Comparison of ENCODE assay signal across 11 cellular contexts in the genomic region with DNA sequence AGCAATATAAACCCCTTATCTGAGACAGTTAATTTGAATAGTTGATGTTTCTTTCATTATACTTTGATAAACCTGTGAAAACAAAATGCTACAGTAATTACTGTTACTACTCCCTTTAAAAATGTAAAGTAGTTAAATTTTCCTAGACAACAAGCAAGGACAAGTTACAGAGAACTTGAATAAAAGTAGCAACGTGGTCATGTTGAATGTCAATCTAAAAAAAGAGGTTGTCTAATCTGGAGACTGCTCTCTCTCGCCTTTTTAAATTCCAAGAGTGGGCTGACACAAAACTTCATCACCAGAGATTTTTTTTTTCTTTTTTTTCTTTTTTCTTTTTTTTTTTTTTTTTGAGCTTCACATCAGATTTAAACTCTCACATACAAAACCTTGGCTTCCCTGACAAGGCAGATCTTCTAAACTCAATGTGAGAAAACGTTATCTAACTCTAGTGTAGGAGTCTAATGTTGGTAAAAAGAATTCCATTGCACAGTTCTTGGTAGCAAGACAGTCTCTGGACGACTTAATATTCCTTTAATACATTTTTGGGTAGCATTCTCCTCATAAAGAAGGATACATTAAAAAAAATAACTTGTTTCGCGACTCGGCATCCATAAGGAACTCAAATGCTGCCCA. TPM values are rescaled to one million over a fixed set of nuclear protein-coding genes. Genes with fewer than 3 reads are reported as not detected.
A peak's percentile ranks its signal among the peaks of the same experiment; 100 is the strongest.
DNase-seq lines count a peak whose midpoint lies in the region; ATAC-seq lines count a peak whose summit lies in the region.
"Had no signal": no experiment of that assay in that cellular context is flagged by ENCODE, and none has a peak within 500 bp of the region (broad histone marks: within the 10 kb centered on the region; RNA-seq: fewer than 3 reads in every experiment).

No MANE protein-coding gene starts in this region.

- H3K4me1 Mint-ChIP-seq in T-helper 2 cell treated with Interferon-gamma antibody and Interleukin-4, amounts not matched to agents 5 μg/mL and 100 μg/mL, for 36 hours (ENCODE audit: low read depth) = peaks cover 36% of the 10 kb centered on the region
- peaks cover 7% of the 10 kb centered on the region for H3K4me1 Mint-ChIP-seq in activated T-helper 17 cell treated with anti-CD3 and anti-CD28 coated beads, Interleukin-2, amount 50 U/mL, for 72 hours
- peaks cover 44% of the 10 kb centered on the region for H3K4me1 Mint-ChIP-seq in stimulated activated memory B cell treated with anti-CD40 and anti-IgM and Interleukin-4, amounts not matched to agents 10 μg/mL and 1 μg/mL and 100 μg/mL, for 72 hours

- H3K9me3 Mint-ChIP-seq in T-helper 2 cell treated with Interferon-gamma antibody and Interleukin-4, amounts not matched to agents 5 μg/mL and 100 μg/mL, for 36 hours = no peaks in the 10 kb centered on the region
- H3K9me3 Mint-ChIP-seq in activated T-helper 17 cell treated with anti-CD3 and anti-CD28 coated beads, Interleukin-2, amount 50 U/mL, for 72 hours = no peaks in the 10 kb centered on the region
- H3K9me3 Mint-ChIP-seq in stimulated activated memory B cell treated with anti-CD40 and anti-IgM and Interleukin-4, amounts not matched to agents 10 μg/mL and 1 μg/mL and 100 μg/mL, for 72 hours = no peaks in the 10 kb centered on the region
- H3K9me3 Mint-ChIP-seq: T-helper 1 cell treated with Interleukin-12 subunit alpha and Interleukin-12 subunit beta and Interleukin-4 antibody, amounts not matched to agents 30 μg/mL and 1 μg/mL, for 36 hours had no signal

- H3K36me3 Mint-ChIP-seq in T-helper 2 cell treated with Interferon-gamma antibody and Interleukin-4, amounts not matched to agents 5 μg/mL and 100 μg/mL, for 36 hours (ENCODE audit: low read depth) = peaks cover 23% of the 10 kb centered on the region
- peaks cover 36% of the 10 kb centered on the region for H3K36me3 Mint-ChIP-seq in activated T-helper 17 cell treated with anti-CD3 and anti-CD28 coated beads, Interleukin-2, amount 50 U/mL, for 72 hours (ENCODE audit: low read depth)
- peaks cover 7% of the 10 kb centered on the region for H3K36me3 Mint-ChIP-seq in stimulated activated memory B cell treated with anti-CD40 and anti-IgM and Interleukin-4, amounts not matched to agents 10 μg/mL and 1 μg/mL and 100 μg/mL, for 72 hours

- no peak for ATAC-seq in activated T-helper 17 cell treated with anti-CD3 and anti-CD28 coated beads, Interleukin-2, amount 50 U/mL, for 72 hours (replicated peaks)
- ATAC-seq in stimulated activated memory B cell treated with anti-CD40 and anti-IgM and Interleukin-4, amounts not matched to agents 10 μg/mL and 1 μg/mL and 100 μg/mL, for 72 hours = no peak
- ATAC-seq in GM21526 (IDR thresholded peaks at IDR 0.05; ENCODE audit: low FRiP score, unreplicated experiment) = no peak

- DNase-seq in T-helper 2 cell treated with Interferon-gamma antibody and Interleukin-4, amounts not matched to agents 5 μg/mL and 100 μg/mL, for 36 hours (ENCODE audit: low spot score) = no peak
- no peak for DNase-seq in T-helper 2 cell
- peak; percentile 36 for DNase-seq in inferior parietal cortex (ENCODE audit: extremely low spot score)
- DNase-seq in HPDE6-E6E7 (ENCODE audit: extremely low spot score) = no peak
- DNase-seq in activated CD4-positive, alpha-beta T cell treated with anti-CD3 and anti-CD28 coated beads, Interleukin-2, amount 50 U/mL, for 1 hour = no peak
- DNase-seq: central memory CD4-positive, alpha-beta T cell; NCI-H1092 treated with DMSO at 0.1 percent for 48 hours had no signal

- no peaks in the 10 kb centered on the region for H3K27me3 Mint-ChIP-seq in T-helper 2 cell treated with Interferon-gamma antibody and Interleukin-4, amounts not matched to agents 5 μg/mL and 100 μg/mL, for 36 hours (ENCODE audit: low read depth)
- no peaks in the 10 kb centered on the region for H3K27me3 Mint-ChIP-seq in activated T-helper 17 cell treated with anti-CD3 and anti-CD28 coated beads, Interleukin-2, amount 50 U/mL, for 72 hours
- H3K27me3 Mint-ChIP-seq in stimulated activated memory B cell treated with anti-CD40 and anti-IgM and Interleukin-4, amounts not matched to agents 10 μg/mL and 1 μg/mL and 100 μg/mL, for 72 hours = peaks cover 24% of the 10 kb centered on the region

- H3K27ac Mint-ChIP-seq in T-helper 2 cell treated with Interferon-gamma antibody and Interleukin-4, amounts not matched to agents 5 μg/mL and 100 μg/mL, for 36 hours = no peak overlapping the region
- H3K27ac Mint-ChIP-seq in activated T-helper 17 cell treated with anti-CD3 and anti-CD28 coated beads, Interleukin-2, amount 50 U/mL, for 72 hours = no peak overlapping the region
- peak overlapping the region; percentile 95 for H3K27ac Mint-ChIP-seq in stimulated activated memory B cell treated with anti-CD40 and anti-IgM and Interleukin-4, amounts not matched to agents 10 μg/mL and 1 μg/mL and 100 μg/mL, for 72 hours
- H3K27ac Mint-ChIP-seq: T-helper 1 cell treated with Interleukin-12 subunit alpha and Interleukin-12 subunit beta and Interleukin-4 antibody, amounts not matched to agents 30 μg/mL and 1 μg/mL, for 36 hours had no signal

- H3K4me3 Mint-ChIP-seq in T-helper 2 cell treated with Interferon-gamma antibody and Interleukin-4, amounts not matched to agents 5 μg/mL and 100 μg/mL, for 36 hours = peak overlapping the region; percentile 96
- H3K4me3 Mint-ChIP-seq in activated T-helper 17 cell treated with anti-CD3 and anti-CD28 coated beads, Interleukin-2, amount 50 U/mL, for 72 hours = peak overlapping the region; percentile 94
- H3K4me3 Mint-ChIP-seq in stimulated activated memory B cell treated with anti-CD40 and anti-IgM and Interleukin-4, amounts not matched to agents 10 μg/mL and 1 μg/mL and 100 μg/mL, for 72 hours = peak overlapping the region; percentile 23
- H3K4me3 Mint-ChIP-seq: T-helper 1 cell treated with Interleukin-12 subunit alpha and Interleukin-12 subunit beta and Interleukin-4 antibody, amounts not matched to agents 30 μg/mL and 1 μg/mL, for 36 hours had no signal

RNA-seq across cellular contexts. Expression of a gene that starts 4.1 kb away (rescaled TPM):
- 100 to 1,000 TPM; 101 to 171 TPM for total RNA-seq in activated T-helper 17 cell treated with anti-CD3 and anti-CD28 coated beads, Interleukin-2, amount 50 U/mL, for 72 hours

Comparison
In these comparisons a context has a peak if more than half of its experiments do, and no peak if none do; other contexts are left out.
1. H3K4me3 Mint-ChIP-seq: peak in every context shown above with its lines; median percentile 96 in T-helper 2 cell treated with Interferon-gamma antibody and Interleukin-4, amounts not matched to agents 5 μg/mL and 100 μg/mL, for 36 hours; 94 in activated T-helper 17 cell treated with anti-CD3 and anti-CD28 coated beads, Interleukin-2, amount 50 U/mL, for 72 hours; 23 in stimulated activated memory B cell treated with anti-CD40 and anti-IgM and Interleukin-4, amounts not matched to agents 10 μg/mL and 1 μg/mL and 100 μg/mL, for 72 hours.